Comparison of ENCODE assay signal across 8 cellular contexts in the genomic region with DNA sequence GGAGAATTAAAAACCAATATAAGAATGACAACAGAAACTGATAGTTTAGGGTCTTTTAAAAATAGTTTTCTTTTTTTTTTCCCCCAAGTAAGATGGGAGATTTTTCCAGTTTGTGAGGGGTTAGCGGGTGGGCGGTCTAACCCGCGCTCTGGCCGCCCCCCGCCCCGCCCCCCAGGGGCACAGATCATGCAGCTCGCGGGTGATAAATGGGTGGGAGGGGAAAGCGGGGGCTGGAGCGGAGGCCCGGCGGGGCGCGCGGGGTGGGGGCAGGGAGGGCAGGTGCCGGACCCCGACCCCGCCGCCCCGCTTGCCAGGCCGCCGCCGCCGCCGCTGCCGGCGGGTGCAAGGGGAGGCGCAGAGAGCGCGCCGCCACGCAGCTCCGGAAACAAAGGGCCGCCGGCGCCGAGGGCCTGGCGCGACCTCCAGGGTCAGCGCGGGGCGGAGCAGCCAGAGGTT.
A peak's percentile ranks its signal among the peaks of the same experiment; 100 is the strongest.
DNase-seq lines count a peak whose midpoint lies in the region; FAIRE-seq and TF ChIP-seq lines count a peak whose summit lies in the region.

No MANE protein-coding gene starts in this region.

- intact Hi-C loops in kidney (cut with DNase I) = no loop called here

- H3K9ac ChIP-seq in ES-I3 (ENCODE audit: low read depth, low read length) (peak overlapping the region; percentile 63; the same call in 1 of the 2 replicates), kidney (ENCODE audit: low read length in 2 of 2) (no peak overlapping the region)

- no peaks in the 10 kb centered on the region for H3K9me3 ChIP-seq in ES-I3 (ENCODE audit: control insufficient read depth, insufficient read depth, low read length)
- no peaks in the 10 kb centered on the region for H3K9me3 ChIP-seq in KOPT-K1 (ENCODE audit: insufficient read depth, low read length, poor library complexity, severe bottlenecking)
- no peaks in the 10 kb centered on the region for H3K9me3 ChIP-seq in effector memory CD4-positive, alpha-beta T cell (ENCODE audit: control insufficient read depth, low read length)
- H3K9me3 ChIP-seq in osteoblast (ENCODE audit: low read depth, low read length) = no peaks in the 10 kb centered on the region
- no peaks in the 10 kb centered on the region for H3K9me3 ChIP-seq in kidney (ENCODE audit: control insufficient read depth in 1 of 2, low read length in 2 of 2)

- peaks cover 8% of the 10 kb centered on the region; the same call in 1 of the 2 replicates for H3K4me1 ChIP-seq in ES-I3 (ENCODE audit: insufficient read depth, low read length)
- peaks cover 8% of the 10 kb centered on the region for H3K4me1 ChIP-seq in effector memory CD4-positive, alpha-beta T cell (ENCODE audit: control insufficient read depth, insufficient read depth, low read length, poor library complexity, severe bottlenecking)
- H3K4me1 ChIP-seq in osteoblast (ENCODE audit: insufficient read depth, low read length) = peaks cover 29% of the 10 kb centered on the region
- peaks cover 6 to 14% of the 10 kb centered on the region in 2 donors for H3K4me1 ChIP-seq in kidney (ENCODE audit: control insufficient read depth in 1 of 2, insufficient read depth in 1 of 2, low read depth in 1 of 2, low read length in 2 of 2)

- H3K79me2 ChIP-seq in osteoblast (ENCODE audit: insufficient read depth, low read length) = peaks cover 25% of the 10 kb centered on the region

- peak overlapping the region; percentile 74 for H3K27ac ChIP-seq in KOPT-K1 (ENCODE audit: low read depth, low read length, poor library complexity, severe bottlenecking)
- peak overlapping the region; percentile 74 for H3K27ac ChIP-seq in effector memory CD4-positive, alpha-beta T cell (ENCODE audit: insufficient read depth, low read length, poor library complexity, severe bottlenecking)
- H3K27ac ChIP-seq in osteoblast (ENCODE audit: low read depth, low read length) = no peak overlapping the region
- peak overlapping the region in 1 of 2 donors; percentile 86 for H3K27ac ChIP-seq in kidney (ENCODE audit: low read depth in 2 of 2, low read length in 2 of 2)

- peak overlapping the region; percentile 96 for H3K4me3 ChIP-seq in effector memory CD4-positive, alpha-beta T cell (ENCODE audit: insufficient read depth, low read depth, low read length, poor library complexity, severe bottlenecking)
- H3K4me3 ChIP-seq in osteoblast (ENCODE audit: insufficient read depth, low read length) (peak overlapping the region; percentile 90), kidney (ENCODE audit: low read length in 2 of 2) (peak overlapping the region in 1 of 2 donors; percentile 55)

- no peaks in the 10 kb centered on the region for H3K27me3 ChIP-seq in effector memory CD4-positive, alpha-beta T cell (replicated peaks; ENCODE audit: control insufficient read depth, insufficient read depth, low read length, poor library complexity, severe bottlenecking)
- H3K27me3 ChIP-seq in osteoblast (ENCODE audit: insufficient read depth, low read length) = no peaks in the 10 kb centered on the region

- no peak for DNase-seq in effector memory CD4-positive, alpha-beta T cell
- DNase-seq in osteoblast (ENCODE audit: insufficient read length, low spot score, missing footprints) (no peak), kidney (no peak), ureter (ENCODE audit: low spot score) (no peak), NCI-H187 treated with DMSO at 0.1 percent for 48 hours (lab: John Stamatoyannopoulos, UW) (no peak), ecto neural progenitor cell (ENCODE audit: low spot score) (no peak)

- no peak for FAIRE-seq in kidney (lab: Jason Lieb, UNC)

- H3K36me3 ChIP-seq in ES-I3 (ENCODE audit: insufficient read depth, low read length) = no peaks in the 10 kb centered on the region
- no peaks in the 10 kb centered on the region for H3K36me3 ChIP-seq in KOPT-K1 (ENCODE audit: insufficient read depth, low read length)
- H3K36me3 ChIP-seq in effector memory CD4-positive, alpha-beta T cell (ENCODE audit: control insufficient read depth, insufficient read depth, low read length) = no peaks in the 10 kb centered on the region
- no peaks in the 10 kb centered on the region for H3K36me3 ChIP-seq in osteoblast (ENCODE audit: insufficient read depth, low read length)
- no peaks in the 10 kb centered on the region for H3K36me3 ChIP-seq in kidney (ENCODE audit: control insufficient read depth in 1 of 2, insufficient read depth in 2 of 2, low read length in 2 of 2)

- no peak for TF ChIP-seq CTCF in osteoblast (IDR thresholded peaks at IDR 0.05; ENCODE audit: extremely low read depth, low read depth, low read length)
- no peak for TF ChIP-seq CTCF in kidney (IDR thresholded peaks at IDR 0.05; ENCODE audit: borderline replicate concordance, extremely low read depth, insufficient read depth)

- H2AFZ ChIP-seq in osteoblast (ENCODE audit: low read length) = no peak overlapping the region

- H4K20me1 ChIP-seq in osteoblast (ENCODE audit: insufficient read depth, low read length) = peaks cover 11% of the 10 kb centered on the region

- peak overlapping the region; percentile 100 for H3K4me2 ChIP-seq in osteoblast (ENCODE audit: insufficient read depth, low read length)
